Comparison of ENCODE assay signal across 10 cellular contexts in the genomic region with DNA sequence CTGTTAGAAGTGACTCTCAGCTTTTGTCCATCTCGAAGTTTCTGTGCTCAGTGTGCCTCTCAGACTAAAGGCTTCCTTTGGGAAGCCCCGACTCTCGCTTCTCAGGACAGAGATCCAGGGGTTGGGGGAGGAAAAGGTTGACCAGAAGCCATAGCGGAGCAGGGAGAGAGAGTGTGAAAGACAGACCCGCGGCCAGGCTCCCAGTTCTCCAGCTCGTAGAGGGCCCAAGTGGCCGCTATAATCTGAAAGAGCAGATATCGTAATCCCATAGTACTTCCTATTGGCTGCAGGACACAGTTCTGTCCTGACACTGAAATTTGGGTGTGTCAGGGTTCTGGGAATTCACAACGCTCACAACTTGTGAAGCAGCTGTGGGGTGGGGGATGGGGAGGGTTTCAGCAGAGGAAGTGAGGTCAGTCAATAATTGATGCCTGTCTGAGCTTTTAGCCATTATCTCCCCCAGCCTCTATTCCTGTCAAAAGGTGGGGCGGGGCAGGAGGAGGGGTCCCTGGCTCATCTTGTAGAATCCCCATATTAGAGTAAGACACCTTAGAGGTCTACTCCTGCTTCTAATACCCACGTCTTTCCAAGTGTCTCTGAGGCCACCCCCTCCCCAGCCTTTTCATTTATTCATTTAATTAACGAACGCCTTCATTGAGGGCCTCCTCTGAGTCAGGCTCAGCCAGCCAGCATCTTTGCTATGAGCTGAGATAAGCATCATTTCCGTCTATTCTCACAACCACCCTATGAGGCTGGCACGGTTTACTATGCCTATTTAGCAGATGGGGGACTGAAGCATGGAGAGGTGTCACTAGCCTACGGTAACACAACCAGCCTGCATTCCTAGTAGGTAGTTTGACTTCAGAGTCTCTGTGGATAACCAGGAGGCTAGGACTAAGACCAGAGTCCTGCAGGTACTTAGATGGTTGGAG. TPM values are rescaled to one million over a fixed set of nuclear protein-coding genes. Genes with fewer than 3 reads are reported as not detected.
DNase-seq lines count a peak whose midpoint lies in the region; ATAC-seq, FAIRE-seq and TF ChIP-seq lines count a peak whose summit lies in the region.
"Had no signal": no experiment of that assay in that cellular context is flagged by ENCODE, and none has a peak within 500 bp of the region (broad histone marks: within the 10 kb centered on the region; RNA-seq: fewer than 3 reads in every experiment).

No MANE protein-coding gene starts in this region.

- DNase-seq in AG10803 (ENCODE audit: low read depth) (peak; percentile 91), RWPE2 (ENCODE audit: low spot score) (peak; percentile 20), fibroblast of pulmonary artery (ENCODE audit: low read depth) (peak; percentile 85), pancreas (peak in 1 of 6 donors; percentile 38), NCI-H2171 (lab: John Stamatoyannopoulos, UW) (no peak), DMS153 treated with DMSO at 0.1 percent for 48 hours (lab: John Stamatoyannopoulos, UW; ENCODE audit: unreplicated experiment) (no peak), NCI-H524 treated with DMSO at 0.1 percent for 48 hours (lab: John Stamatoyannopoulos, UW) (no peak)
- DNase-seq: CD4-positive, alpha-beta memory T cell; NCI-H1417 treated with DMSO at 0.1 percent for 48 hours had no signal

- H3K9me3 ChIP-seq in RWPE2 (ENCODE audit: severe bottlenecking) (no peaks in the 10 kb centered on the region), pancreas (no peaks in the 10 kb centered on the region)

- H3K4me1 ChIP-seq in RWPE2 (ENCODE audit: insufficient read depth, poor library complexity, severe bottlenecking) (no peaks in the 10 kb centered on the region), pancreas (no peaks in the 10 kb centered on the region)

- H3K27ac ChIP-seq in RWPE2 (ENCODE audit: poor library complexity, severe bottlenecking) (no peak overlapping the region), pancreas (peak overlapping the region in 2 of 4 donors; percentile 48 to 60)

- FAIRE-seq in pancreas (lab: Jason Lieb, UNC): no peak

- ATAC-seq in RWPE2 (ENCODE audit: low read depth) (no peak), pancreas (peak in 3 of 4 donors; percentile 42 to 63 (median 59))
- no peak for ATAC-seq in activated CD4-positive, CD25-positive, alpha-beta regulatory T cell treated with anti-CD3 and anti-CD28 coated beads, Interleukin-2, amount 50 U/mL, for 24 hours

- H3K27me3 ChIP-seq in RWPE2 (ENCODE audit: insufficient read depth, poor library complexity, severe bottlenecking) (peaks cover 13% of the 10 kb centered on the region), pancreas (no peaks in the 10 kb centered on the region)

- TF ChIP-seq CTCF in AG10803 (conservative IDR thresholded peaks at IDR 0.05; ENCODE audit: low read length) (no peak), RWPE2 (IDR thresholded peaks at IDR 0.05; ENCODE audit: poor library complexity, severe bottlenecking) (no peak), fibroblast of pulmonary artery (IDR thresholded peaks at IDR 0.05; ENCODE audit: low read length, missing control alignments) (no peak), pancreas (IDR thresholded peaks at IDR 0.05) (no peak)

- 69 to 77% methylated on average over 17 of the region's 17 CpGs for WGBS in pancreas, 2 donors

- H3K36me3 ChIP-seq in RWPE2 (ENCODE audit: low read depth): no peaks in the 10 kb centered on the region
- no peaks in the 10 kb centered on the region for H3K36me3 ChIP-seq in pancreas

- peak overlapping the region; percentile 41 for H3K4me3 ChIP-seq in AG10803 (ENCODE audit: low read length)
- H3K4me3 ChIP-seq in RWPE2 (ENCODE audit: severe bottlenecking): no peak overlapping the region
- peak overlapping the region; percentile 67 for H3K4me3 ChIP-seq in fibroblast of pulmonary artery (replicated peaks; ENCODE audit: low read depth, low read length)
- H3K4me3 ChIP-seq in pancreas: no peak overlapping the region

- intact Hi-C loops in pancreas (cut with DNase I): no loop called here

RNA-seq across cellular contexts. Expression of a gene that starts 1.5 kb away (rescaled TPM):
- 10 to 100 TPM in 3 of 6 donors, 1 to 10 TPM in 3; 6.6 to 20.8 (median 12.3) TPM for total RNA-seq in pancreas
- 10 to 100 TPM; 10.1 to 16.1 TPM for polyA plus RNA-seq in pancreas
- polyA plus RNA-seq: CD4-positive, alpha-beta memory T cell had no signal

RNA-seq across cellular contexts. Expression of a gene that starts 17.9 kb away (rescaled TPM):
- not detected for total RNA-seq in pancreas
- not detected for polyA plus RNA-seq in pancreas
- total RNA-seq: CD4-positive, alpha-beta memory T cell had no signal
- polyA plus RNA-seq: CD4-positive, alpha-beta memory T cell had no signal

RNA-seq across cellular contexts. Expression of a gene that starts 45.7 kb away (rescaled TPM):
- 10 to 100 TPM; 24.2 to 31.4 (median 27.8) TPM for total RNA-seq in pancreas
- polyA plus RNA-seq in pancreas: 10 to 100 TPM; 16.0 to 22.4 TPM

RNA-seq across cellular contexts. Expression of a gene that starts 57.3 kb away (rescaled TPM):
- total RNA-seq in pancreas: under 1 TPM; 0.09 to 0.47 (median 0.14) TPM
- polyA plus RNA-seq in pancreas: under 1 TPM; 0.15 to 0.21 TPM

Comparison
In these comparisons a context has a peak if more than half of its experiments do, and no peak if none do; other contexts are left out.
1. DNase-seq: peak in AG10803 (single experiment), RWPE2 (single experiment) and fibroblast of pulmonary artery (single experiment); none in NCI-H2171 (single experiment), DMS153 treated with DMSO at 0.1 percent for 48 hours (single experiment) and NCI-H524 treated with DMSO at 0.1 percent for 48 hours (single experiment).
2. H3K4me3 ChIP-seq: peak in AG10803 (single experiment) and fibroblast of pulmonary artery (single experiment); none in RWPE2 (single experiment) and pancreas (0 of 4).
3. ATAC-seq: peak in pancreas (3 of 4); none in RWPE2 (single experiment) and activated CD4-positive, CD25-positive, alpha-beta regulatory T cell treated with anti-CD3 and anti-CD28 coated beads, Interleukin-2, amount 50 U/mL, for 24 hours (0 of 2).